Comparison of ENCODE assay signal across 8 cellular contexts in genomic region chr12:14403293-14403692, GRCh38. TPM values are rescaled to one million over a fixed set of nuclear protein-coding genes. Genes with fewer than 3 reads are reported as not detected.
DNase-seq lines count a peak whose midpoint lies in the region; ATAC-seq and TF ChIP-seq lines count a peak whose summit lies in the region.

No MANE protein-coding gene starts in this region.

- peaks cover 2 to 37% (median 11%) of the 10 kb centered on the region in 3 donors for H3K4me1 ChIP-seq in gastroesophageal sphincter
- H3K4me1 ChIP-seq in spleen, result peaks cover 15 to 100% (median 65%) of the 10 kb centered on the region in 6 donors

- H3K4me3 Mint-ChIP-seq in T-helper 1 cell treated with Interleukin-12 subunit alpha and Interleukin-12 subunit beta and Interleukin-4 antibody, amounts not matched to agents 30 μg/mL and 1 μg/mL, for 36 hours, result peak overlapping the region; percentile 3

- H3K36me3 Mint-ChIP-seq in T-helper 1 cell treated with Interleukin-12 subunit alpha and Interleukin-12 subunit beta and Interleukin-4 antibody, amounts not matched to agents 30 μg/mL and 1 μg/mL, for 36 hours (ENCODE audit: low read depth), result peaks cover 17% of the 10 kb centered on the region

- no peaks in the 10 kb centered on the region for H3K27me3 ChIP-seq in gastroesophageal sphincter
- no peaks in the 10 kb centered on the region for H3K27me3 ChIP-seq in spleen (replicated peaks in 1 of 7)

- DNase-seq in T-helper 1 cell, result no peak
- peak; percentile 51 for DNase-seq in NCI-H446 treated with DMSO at 0.1 percent for 48 hours (lab: John Stamatoyannopoulos, UW)
- no peak for DNase-seq in spleen
- no peak for DNase-seq in GM13976 (ENCODE audit: low spot score)

- no peak for TF ChIP-seq EP300 in gastroesophageal sphincter (IDR thresholded peaks at IDR 0.05)

- WGBS in gastroesophageal sphincter (ENCODE audit: low coverage in 1 of 2), 2 donors, result 8 to 21% methylated on average over 1 of the region's 1 CpG
- 41 to 53% (median 51%) methylated on average over 1 of the region's 1 CpG for WGBS in spleen, 5 donors

- peaks cover 3% of the 10 kb centered on the region for H3K9me3 Mint-ChIP-seq in T-helper 1 cell treated with Interleukin-12 subunit alpha and Interleukin-12 subunit beta and Interleukin-4 antibody, amounts not matched to agents 30 μg/mL and 1 μg/mL, for 36 hours

- no peak for ATAC-seq in gastroesophageal sphincter
- ATAC-seq in HG02973 (IDR thresholded peaks at IDR 0.05; ENCODE audit: unreplicated experiment), result no peak
- no peak for ATAC-seq in GM18520 (IDR thresholded peaks at IDR 0.05; ENCODE audit: unreplicated experiment)

- H3K36me3 ChIP-seq in gastroesophageal sphincter (no peaks in the 10 kb centered on the region), spleen (peaks cover 0 to 13% (median 0%) of the 10 kb centered on the region in 6 donors)

- H3K9me3 ChIP-seq in gastroesophageal sphincter, result peaks cover 0 to 24% (median 0%) of the 10 kb centered on the region in 3 donors
- H3K9me3 ChIP-seq in spleen, result peaks cover 0 to 34% (median 13%) of the 10 kb centered on the region in 8 donors

- H3K4me1 Mint-ChIP-seq in T-helper 1 cell treated with Interleukin-12 subunit alpha and Interleukin-12 subunit beta and Interleukin-4 antibody, amounts not matched to agents 30 μg/mL and 1 μg/mL, for 36 hours (ENCODE audit: low read depth), result peaks cover 52% of the 10 kb centered on the region

- no peaks in the 10 kb centered on the region for H3K27me3 Mint-ChIP-seq in T-helper 1 cell treated with Interleukin-12 subunit alpha and Interleukin-12 subunit beta and Interleukin-4 antibody, amounts not matched to agents 30 μg/mL and 1 μg/mL, for 36 hours (ENCODE audit: low read depth)

- intact Hi-C loops in spleen (cut with DNase I; ENCODE audit: low total_unique reads), result no loop called here

- H3K4me3 ChIP-seq in gastroesophageal sphincter (no peak overlapping the region), spleen (peak overlapping the region in 1 of 8 donors; percentile 3)

- TF ChIP-seq POLR2A in gastroesophageal sphincter (IDR thresholded peaks at IDR 0.05) (no peak), spleen (IDR thresholded peaks at IDR 0.05) (no peak)

- H3K27ac ChIP-seq in gastroesophageal sphincter, result peak overlapping the region in 3 of 4 donors; percentile 29 to 35 (median 34)
- peak overlapping the region in 6 of 8 donors; percentile 2 to 85 (median 66) for H3K27ac ChIP-seq in spleen

- H3K27ac Mint-ChIP-seq in T-helper 1 cell treated with Interleukin-12 subunit alpha and Interleukin-12 subunit beta and Interleukin-4 antibody, amounts not matched to agents 30 μg/mL and 1 μg/mL, for 36 hours, result no peak overlapping the region

- TF ChIP-seq CTCF in gastroesophageal sphincter (IDR thresholded peaks at IDR 0.05) (no peak), spleen (IDR thresholded peaks at IDR 0.05 in 8 of 11, conservative IDR thresholded peaks at IDR 0.05 in 3 of 11) (no peak), GM13976 (IDR thresholded peaks at IDR 0.05; ENCODE audit: borderline replicate concordance, control extremely low read depth, extremely low read depth, insufficient read depth, missing control alignments) (no peak)

- in situ Hi-C loops in GM13976 (cut with MboI; ENCODE audit: low sequenced_read_pairs, unreplicated experiment), result no loop called here

RNA-seq across cellular contexts. Expression of gene ATF7IP, which starts 37.8 kb away (rescaled TPM):
- total RNA-seq in gastroesophageal sphincter (10 to 100 TPM; 32.0 to 71.8 (median 32.7) TPM), spleen (100 to 1,000 TPM in 6 of 7 donors, 10 to 100 TPM in 1; 84.5 to 170 (median 132) TPM)
- 10 to 100 TPM; 10.2 to 19.2 (median 15.7) TPM for polyA plus RNA-seq in spleen
